10 cellular contexts compared by ENCODE assay signal in the genomic region with DNA sequence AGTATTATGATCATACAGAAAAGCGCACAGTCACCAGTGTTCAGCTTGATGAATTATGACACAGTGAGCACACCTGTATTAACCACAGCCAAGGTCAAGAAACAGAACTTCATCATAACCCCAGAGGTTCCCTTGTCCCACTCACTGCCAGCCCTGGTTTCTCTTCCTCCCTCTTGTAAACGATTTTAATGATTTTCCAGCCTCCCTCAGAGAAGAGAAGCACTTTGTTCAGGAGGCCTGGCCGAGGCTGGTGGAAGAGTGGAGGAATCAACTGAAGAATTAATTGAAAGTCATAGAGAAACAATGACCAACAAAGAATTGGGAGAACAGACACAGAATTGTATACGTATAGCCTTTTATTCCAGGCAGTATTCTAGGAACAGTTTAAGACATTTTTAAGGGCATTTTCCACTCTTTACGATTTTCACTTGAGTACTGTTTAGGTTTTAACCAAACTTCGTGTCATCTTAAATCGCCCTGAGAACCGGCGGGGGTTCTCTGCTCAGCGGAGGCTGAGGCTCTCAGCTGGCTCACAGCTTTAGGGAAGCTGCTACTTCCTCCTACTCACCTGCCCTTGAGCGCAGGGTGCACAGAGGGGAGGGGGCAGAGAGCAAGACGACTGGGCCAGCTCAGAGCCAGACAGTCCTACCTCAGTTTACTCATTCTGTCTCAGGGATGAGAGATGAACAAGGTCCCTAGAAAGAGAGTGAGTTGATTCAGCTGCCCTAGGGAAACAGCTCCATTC.
A peak's percentile ranks its signal among the peaks of the same experiment; 100 is the strongest.
DNase-seq lines count a peak whose midpoint lies in the region; ATAC-seq and TF ChIP-seq lines count a peak whose summit lies in the region.
"Had no signal": no experiment of that assay in that cellular context is flagged by ENCODE, and none has a peak within 500 bp of the region (broad histone marks: within the 10 kb centered on the region; RNA-seq: fewer than 3 reads in every experiment).

No MANE protein-coding gene starts in this region.

- peak overlapping the region; percentile 81 for H3K27ac Mint-ChIP-seq in activated naive CD8-positive, alpha-beta T cell treated with anti-CD3 and anti-CD28 coated beads, Interleukin-2, amount 50 U/mL, for 24 hours
- no peak overlapping the region for H3K27ac Mint-ChIP-seq in endodermal cell
- H3K27ac Mint-ChIP-seq: progenitor cell of endocrine pancreas had no signal

- peak; percentile 29 for ATAC-seq in GM18519 (IDR thresholded peaks at IDR 0.05; ENCODE audit: low FRiP score, unreplicated experiment)
- ATAC-seq in GM21447 (IDR thresholded peaks at IDR 0.05; ENCODE audit: unreplicated experiment), result peak; percentile 56
- peak; percentile 55 for ATAC-seq in HG03354 (IDR thresholded peaks at IDR 0.05; ENCODE audit: poor library complexity, severe bottlenecking, unreplicated experiment)
- ATAC-seq in activated naive CD8-positive, alpha-beta T cell treated with anti-CD3 and anti-CD28 coated beads, Interleukin-2, amount 50 U/mL, for 24 hours, result no peak

- H3K9ac ChIP-seq in endodermal cell (ENCODE audit: extremely low read depth, low read length, poor library complexity, severe bottlenecking), result no peak overlapping the region

- peaks cover 76% of the 10 kb centered on the region for H3K4me1 Mint-ChIP-seq in activated naive CD8-positive, alpha-beta T cell treated with anti-CD3 and anti-CD28 coated beads, Interleukin-2, amount 50 U/mL, for 24 hours
- H3K4me1 Mint-ChIP-seq in endodermal cell, result no peaks in the 10 kb centered on the region

- DNase-seq in activated naive CD8-positive, alpha-beta T cell treated with anti-CD3 and anti-CD28 coated beads, Interleukin-2, amount 50 U/mL, for 24 hours, result no peak
- no peak for DNase-seq in endodermal cell
- no peak for DNase-seq in right atrium auricular region (ENCODE audit: low spot score)
- no peak for DNase-seq in NK-92 (lab: John Stamatoyannopoulos, UW; ENCODE audit: unreplicated experiment)
- no peak for DNase-seq in ureter (ENCODE audit: low spot score)
- DNase-seq: MG63 had no signal

- H3K27ac ChIP-seq in endodermal cell (ENCODE audit: low read depth, low read length), result no peak overlapping the region
- no peak overlapping the region for H3K27ac ChIP-seq in right atrium auricular region

- H3K9me3 ChIP-seq in endodermal cell (ENCODE audit: control insufficient read depth, low read length) (no peaks in the 10 kb centered on the region), right atrium auricular region (no peaks in the 10 kb centered on the region)
- H3K9me3 ChIP-seq: MG63 had no signal

- 88 to 91% methylated on average over 8 to 12 of the region's 12 CpGs for WGBS in endodermal cell (ENCODE audit: insufficient coverage in 1 of 2, insufficient read length in 1 of 2), 2 experiments

- H3K9me3 Mint-ChIP-seq in activated naive CD8-positive, alpha-beta T cell treated with anti-CD3 and anti-CD28 coated beads, Interleukin-2, amount 50 U/mL, for 24 hours, result peaks cover 20% of the 10 kb centered on the region
- peaks cover 14% of the 10 kb centered on the region for H3K9me3 Mint-ChIP-seq in endodermal cell

- TF ChIP-seq CTCF in endodermal cell (conservative IDR thresholded peaks at IDR 0.05), result no peak
- no peak for TF ChIP-seq CTCF in right atrium auricular region (IDR thresholded peaks at IDR 0.05)

- no peaks in the 10 kb centered on the region for H3K27me3 Mint-ChIP-seq in activated naive CD8-positive, alpha-beta T cell treated with anti-CD3 and anti-CD28 coated beads, Interleukin-2, amount 50 U/mL, for 24 hours
- no peaks in the 10 kb centered on the region for H3K27me3 Mint-ChIP-seq in endodermal cell (ENCODE audit: insufficient read depth)
- H3K27me3 Mint-ChIP-seq: progenitor cell of endocrine pancreas had no signal

- H3K4me1 ChIP-seq in endodermal cell (ENCODE audit: control insufficient read depth, insufficient read depth, low read length), result no peaks in the 10 kb centered on the region
- no peaks in the 10 kb centered on the region for H3K4me1 ChIP-seq in right atrium auricular region

- H3K36me3 ChIP-seq in endodermal cell (ENCODE audit: control insufficient read depth, insufficient read depth, low read length), result no peaks in the 10 kb centered on the region
- no peaks in the 10 kb centered on the region for H3K36me3 ChIP-seq in right atrium auricular region
- H3K36me3 ChIP-seq: MG63 had no signal

- H3K36me3 Mint-ChIP-seq in activated naive CD8-positive, alpha-beta T cell treated with anti-CD3 and anti-CD28 coated beads, Interleukin-2, amount 50 U/mL, for 24 hours (ENCODE audit: low read depth), result peaks cover 20% of the 10 kb centered on the region
- no peaks in the 10 kb centered on the region for H3K36me3 Mint-ChIP-seq in endodermal cell (ENCODE audit: low read depth)

- H3K4me3 Mint-ChIP-seq in activated naive CD8-positive, alpha-beta T cell treated with anti-CD3 and anti-CD28 coated beads, Interleukin-2, amount 50 U/mL, for 24 hours, result peak overlapping the region; percentile 9
- H3K4me3 Mint-ChIP-seq in endodermal cell, result no peak overlapping the region

- H3K27me3 ChIP-seq in endodermal cell (ENCODE audit: control insufficient read depth, insufficient read depth, low read length, poor library complexity, severe bottlenecking), result no peaks in the 10 kb centered on the region
- H3K27me3 ChIP-seq in right atrium auricular region, result no peaks in the 10 kb centered on the region
- H3K27me3 ChIP-seq: MG63 had no signal

- no peak overlapping the region for H3K4me3 ChIP-seq in endodermal cell (ENCODE audit: low read length)
- H3K4me3 ChIP-seq in right atrium auricular region, result no peak overlapping the region
- H3K4me3 ChIP-seq: MG63 had no signal
